Comparison of ENCODE assay signal across 2 cellular contexts in genomic region chr19:35070471-35070870, GRCh38.
TF ChIP-seq lines count a peak whose summit lies in the region.

No MANE protein-coding gene starts in this region.

TF ChIP-seq in SK-N-SH, 30 proteins besides CTCF, POLR2A, EP300 and RAD21 (continued from another document):
- TF ChIP-seq CHD2 (IDR thresholded peaks at IDR 0.05; ENCODE audit: low read length, partially characterized antibody) (no peak), RCOR1 (IDR thresholded peaks at IDR 0.05; ENCODE audit: low read length) (no peak), FOXM1 (IDR thresholded peaks at IDR 0.05; ENCODE audit: low read depth) (no peak), TCF12 (IDR thresholded peaks at IDR 0.05) (no peak)

TF ChIP-seq in HEK293, 187 proteins besides CTCF, POLR2A, EP300 and RAD21 (continued from another document):
- TF ChIP-seq ZNF280D (tag by site-specific recombination; IDR thresholded peaks at IDR 0.05), result 0 out of 2 replicates have a peak, but pooled peaks have one; percentile 86
- TF ChIP-seq ZNF664 (tag by site-specific recombination; IDR thresholded peaks at IDR 0.05), result no peak
- TF ChIP-seq ZNF629 (tag by site-specific recombination; IDR thresholded peaks at IDR 0.05), result no peak
- TF ChIP-seq YY1 (tag by site-specific recombination; IDR thresholded peaks at IDR 0.05), result peak; percentile 74
- TF ChIP-seq ZNF366 (tag by site-specific recombination; conservative IDR thresholded peaks at IDR 0.05), result no peak
- TF ChIP-seq ZNF626 (tag by site-specific recombination; IDR thresholded peaks at IDR 0.05), result no peak
- no peak for TF ChIP-seq ZNF776 (tag by site-specific recombination; IDR thresholded peaks at IDR 0.05; ENCODE audit: borderline replicate concordance)
